ENCODE assay signal across 8 cellular contexts in the genomic region with DNA sequence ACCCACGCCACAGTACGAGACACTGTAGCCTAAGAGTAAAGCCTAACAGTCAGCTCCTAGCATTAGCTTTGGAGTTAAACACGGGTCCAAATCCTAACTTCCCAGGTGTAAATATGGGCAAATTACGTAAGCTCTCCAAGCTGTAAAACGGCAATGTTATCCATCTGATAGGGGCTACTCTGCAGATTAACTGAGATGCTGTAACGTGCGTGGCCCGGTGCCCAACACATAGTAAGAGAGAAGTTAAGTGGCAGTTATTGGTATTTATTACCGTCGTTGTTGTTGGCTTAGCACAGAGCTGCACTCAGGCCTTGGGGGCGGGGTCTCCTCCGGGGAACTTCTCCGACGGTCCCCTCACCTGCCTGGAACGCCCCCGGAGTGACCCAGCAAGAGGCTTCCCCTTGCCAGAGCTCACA. TPM values are rescaled to one million over a fixed set of nuclear protein-coding genes. Genes with fewer than 3 reads are reported as not detected.
DNase-seq lines count a peak whose midpoint lies in the region; ATAC-seq, FAIRE-seq and TF ChIP-seq lines count a peak whose summit lies in the region.

No MANE protein-coding gene starts in this region.

- H3K9me2 ChIP-seq in OCI-LY7 (ENCODE audit: insufficient read depth, low read length) = no peaks in the 10 kb centered on the region

- H3K4me1 ChIP-seq in OCI-LY7 (ENCODE audit: insufficient read depth, low read length, poor library complexity, severe bottlenecking) (peaks cover 52% of the 10 kb centered on the region), pancreas (peaks cover 10 to 28% (median 10%) of the 10 kb centered on the region in 3 donors)

- WGBS in pancreas, 2 donors = 1 to 2% methylated on average over 16 of the region's 16 CpGs

- H3K4me3 ChIP-seq in GM08714 (ENCODE audit: low read length) (peak overlapping the region; percentile 78), OCI-LY7 (ENCODE audit: low read depth, low read length, poor library complexity, severe bottlenecking) (peak overlapping the region; percentile 97), pancreas (peak overlapping the region; percentile 61 to 99 (median 86))

- TF ChIP-seq CTCF in OCI-LY7 (conservative IDR thresholded peaks at IDR 0.05; ENCODE audit: low read length) = no peak
- TF ChIP-seq CTCF in pancreas (IDR thresholded peaks at IDR 0.05) = no peak

- intact Hi-C loops in OCI-LY7 (cut with micrococcal nuclease; ENCODE audit: unreplicated experiment) = loop anchor here (1.0 to 5.0 kb wide), 7 partner anchors 39 to 272 kb away; a partner anchor contains a TSS
- intact Hi-C loops in pancreas (cut with DNase I) = no loop called here

- no peak for FAIRE-seq in pancreas (lab: Jason Lieb, UNC)

- no TSS peak for BruUV-seq in OCI-LY7 (replicated peaks; lab: Mats Ljungman, UMichigan)

- H3K4me2 ChIP-seq in OCI-LY7 (ENCODE audit: low read length) = peak overlapping the region; percentile 82

- H2AFZ ChIP-seq in OCI-LY7 (ENCODE audit: low read length) = peak overlapping the region; percentile 71

- peaks cover 24% of the 10 kb centered on the region; the same call in 1 of the 2 replicates for H3K79me2 ChIP-seq in OCI-LY7 (ENCODE audit: insufficient read depth, low read depth, low read length)

- H3K27ac ChIP-seq in OCI-LY7 (ENCODE audit: low read depth, low read length, poor library complexity, severe bottlenecking) = peak overlapping the region; percentile 49
- peak overlapping the region; percentile 100 for H3K27ac ChIP-seq in epithelial cell of prostate
- H3K27ac ChIP-seq in pancreas = peak overlapping the region; percentile 45 to 91 (median 86)

- H3K36me3 ChIP-seq in OCI-LY7 (ENCODE audit: insufficient read depth, low read length) (peaks cover 20% of the 10 kb centered on the region), pancreas (no peaks in the 10 kb centered on the region)

- POLR2A ChIA-PET in OCI-LY7 (lab: Charles Lee) = interaction anchor here (1.0 to 1.9 kb wide), 6 partner anchors 13 to 120 kb away, joined by 3 to 13 read pairs (median 5); a partner anchor contains a TSS

- no peaks in the 10 kb centered on the region for H4K20me1 ChIP-seq in OCI-LY7 (ENCODE audit: insufficient read depth, low read length)

- CTCF ChIA-PET in OCI-LY7 (lab: Charles Lee; ENCODE audit: unreplicated experiment) = interaction anchor here (1.2 to 1.9 kb wide), 2 partner anchors 39 to 137 kb away, joined by 6 to 16 read pairs; no protein-coding TSS in a partner anchor

- ATAC-seq in pancreas (no peak), GM21825 (IDR thresholded peaks at IDR 0.05; ENCODE audit: unreplicated experiment) (no peak), GM18858 (IDR thresholded peaks at IDR 0.05; ENCODE audit: unreplicated experiment) (no peak)

- DNase-seq in OCI-LY7 (ENCODE audit: low spot score) (no peak), epithelial cell of prostate (ENCODE audit: low read depth, low spot score) (no peak), pancreas (no peak), hepatic stellate cell (ENCODE audit: low spot score) (no peak), hypothalamus (lab: John Stamatoyannopoulos, UW) (no peak)

- H3K9me3 ChIP-seq in OCI-LY7 (ENCODE audit: low read length) = peaks cover 15% of the 10 kb centered on the region; the same call in 1 of the 2 replicates
- no peaks in the 10 kb centered on the region for H3K9me3 ChIP-seq in pancreas

- no peaks in the 10 kb centered on the region for H3K27me3 ChIP-seq in pancreas

RNA-seq across cellular contexts. Expression of a gene that starts 0.5 kb away (rescaled TPM):
- 50.3 and 71.0 TPM in 2 replicates for total RNA-seq in OCI-LY7 (2014; rRNA removed; shearing (Covaris generic))
- 55.4 and 60.4 TPM in 2 replicates for total RNA-seq in OCI-LY7 (2022)
- 10 to 100 TPM; 24.6 to 29.5 (median 27.0) TPM for total RNA-seq in pancreas
- 10 to 100 TPM; 21.8 to 41.5 TPM for polyA plus RNA-seq in pancreas

RNA-seq across cellular contexts. Expression of a gene that starts 7.1 kb away (rescaled TPM):
- 55.1 and 61.2 TPM in 2 replicates for total RNA-seq in OCI-LY7 (2014; rRNA removed; shearing (Covaris generic))
- total RNA-seq in OCI-LY7 (2022) (94.7 and 101 TPM in 2 replicates), pancreas (10 to 100 TPM; 12.5 to 39.3 (median 15.8) TPM)
- polyA plus RNA-seq in pancreas = 10 to 100 TPM; 26.4 to 36.0 TPM

RNA-seq across cellular contexts. Expression of a gene that starts 23.8 kb away (rescaled TPM):
- total RNA-seq in OCI-LY7 (2014; rRNA removed; shearing (Covaris generic)) = not detected in 2 replicates
- total RNA-seq in OCI-LY7 (2022) (not detected in 2 replicates), pancreas (1 to 10 TPM in 2 of 6 donors, under 1 TPM in 4; 0.12 to 3.3 (median 0.34) TPM)
- polyA plus RNA-seq in pancreas = under 1 TPM; 0.31 to 0.42 TPM

Comparison
In these comparisons a context has a peak if more than half of its experiments do, and no peak if none do; other contexts are left out.
1. H3K27ac ChIP-seq: peak in every context shown above with its lines; median percentile 100 in epithelial cell of prostate; 86 in pancreas; 49 in OCI-LY7.